8 cellular contexts compared by ENCODE assay signal in the genomic region with DNA sequence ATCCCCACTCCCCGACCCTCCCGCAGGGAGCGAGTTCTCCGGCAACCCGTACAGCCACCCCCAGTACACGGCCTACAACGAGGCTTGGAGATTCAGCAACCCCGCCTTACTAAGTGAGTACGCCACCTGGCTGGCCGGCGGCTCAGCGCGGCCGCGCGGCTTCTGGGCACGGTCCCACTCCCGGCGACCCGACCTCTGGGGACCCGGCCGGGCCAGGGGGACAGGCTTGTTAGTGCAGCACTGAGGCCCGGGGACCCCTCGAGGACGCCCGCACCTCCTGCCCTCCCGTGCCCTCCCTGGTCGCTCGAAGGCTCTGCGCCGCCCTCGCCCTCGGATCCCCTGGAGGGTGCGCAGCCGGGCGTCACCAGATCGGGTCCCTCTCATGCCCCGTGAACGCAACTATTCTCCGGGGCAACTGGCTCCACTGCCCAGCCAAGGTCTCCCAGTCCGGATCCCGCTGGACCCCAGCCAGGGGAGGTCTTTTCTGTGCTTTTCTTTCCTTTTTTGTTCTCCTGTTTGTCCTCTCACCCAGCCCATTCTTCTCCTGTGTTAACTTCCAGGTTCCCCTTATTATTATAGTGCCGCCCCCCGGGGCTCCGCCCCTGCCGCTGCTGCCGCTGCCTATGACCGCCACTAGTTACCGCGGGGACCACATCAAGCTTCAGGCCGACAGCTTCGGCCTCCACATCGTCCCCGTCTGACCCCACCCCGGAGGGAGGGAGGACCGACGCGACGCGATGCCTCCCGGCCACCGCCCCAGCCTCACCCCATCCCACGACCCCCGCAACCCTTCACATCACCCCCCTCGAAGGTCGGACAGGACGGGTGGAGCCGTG.
DNase-seq lines count a peak whose midpoint lies in the region; ATAC-seq and FAIRE-seq lines count a peak whose summit lies in the region.

No MANE protein-coding gene starts in this region.

- no peak overlapping the region for H4K8ac ChIP-seq in trophoblast cell (ENCODE audit: low read depth, low read length)

- H3K4me1 Mint-ChIP-seq in CD4-positive, CD25-positive, alpha-beta regulatory T cell, result peaks cover 0 to 34% (median 24%) of the 10 kb centered on the region in 4 donors
- H3K4me1 Mint-ChIP-seq in activated CD4-positive, alpha-beta memory T cell treated with anti-CD3 and anti-CD28 coated beads for 36 hours (ENCODE audit: low read depth), result peaks cover 21% of the 10 kb centered on the region

- peaks cover 0 to 3% (median 0%) of the 10 kb centered on the region in 7 donors for H3K9me3 Mint-ChIP-seq in CD4-positive, CD25-positive, alpha-beta regulatory T cell
- no peaks in the 10 kb centered on the region for H3K9me3 Mint-ChIP-seq in activated CD4-positive, alpha-beta memory T cell treated with anti-CD3 and anti-CD28 coated beads for 36 hours

- H3K4me3 ChIP-seq in CD4-positive, CD25-positive, alpha-beta regulatory T cell (ENCODE audit: low read depth, low read length), result no peak overlapping the region
- H3K4me3 ChIP-seq in trophoblast cell (ENCODE audit: low read depth, low read length), result no peak overlapping the region

- H3K79me2 ChIP-seq in trophoblast cell (ENCODE audit: control insufficient read depth, insufficient read depth, low read length, poor library complexity), result no peaks in the 10 kb centered on the region

- no peak overlapping the region for H2AFZ ChIP-seq in trophoblast cell (ENCODE audit: insufficient read depth, low read length, poor library complexity)

- peaks cover 34% of the 10 kb centered on the region for H3K27me3 ChIP-seq in CD4-positive, CD25-positive, alpha-beta regulatory T cell (ENCODE audit: control insufficient read depth, insufficient read depth, low read length)
- H3K27me3 ChIP-seq in trophoblast cell (ENCODE audit: insufficient read depth, low read length), result peaks cover 85% of the 10 kb centered on the region

- H3K4ac ChIP-seq in trophoblast cell (ENCODE audit: low read depth, low read length), result no peak overlapping the region

- H3K9me3 ChIP-seq in CD4-positive, CD25-positive, alpha-beta regulatory T cell (ENCODE audit: control insufficient read depth in 2 of 2, low read length in 2 of 2), result no peaks in the 10 kb centered on the region
- peaks cover 3% of the 10 kb centered on the region for H3K9me3 ChIP-seq in trophoblast cell (ENCODE audit: insufficient read depth, low read depth, low read length)

- no peak for FAIRE-seq in frontal cortex (lab: Jason Lieb, UNC)

- no peak overlapping the region for H3K27ac Mint-ChIP-seq in CD4-positive, CD25-positive, alpha-beta regulatory T cell
- no peak overlapping the region for H3K27ac Mint-ChIP-seq in activated CD4-positive, alpha-beta memory T cell treated with anti-CD3 and anti-CD28 coated beads for 36 hours

- peaks cover 41% of the 10 kb centered on the region for H3K4me1 ChIP-seq in CD4-positive, CD25-positive, alpha-beta regulatory T cell (ENCODE audit: control insufficient read depth, insufficient read depth, low read length, poor library complexity, severe bottlenecking)
- H3K4me1 ChIP-seq in trophoblast cell (ENCODE audit: control insufficient read depth in 1 of 2, insufficient read depth in 2 of 2, low read length in 2 of 2), result peaks cover 0 to 9% of the 10 kb centered on the region in 2 experiments

- no CpG with 5 or more reads among the region's 68 CpGs for WGBS in trophoblast cell (ENCODE audit: extremely low coverage, insufficient coverage, insufficient read length)

- intact Hi-C loops in activated CD4-positive, alpha-beta memory T cell treated with anti-CD3 and anti-CD28 coated beads for 36 hours (cut with micrococcal nuclease), result loop anchor here (2.0 to 5.0 kb wide), 2 partner anchors 46 to 85 kb away; no protein-coding TSS in a partner anchor

- no peak overlapping the region for H3K14ac ChIP-seq in trophoblast cell (ENCODE audit: low read length)

- no peaks in the 10 kb centered on the region for H3K79me1 ChIP-seq in trophoblast cell (ENCODE audit: low read length)

- H4K91ac ChIP-seq in trophoblast cell (ENCODE audit: low read depth, low read length), result no peak overlapping the region

- CTCF ChIA-PET in activated CD4-positive, alpha-beta memory T cell treated with anti-CD3 and anti-CD28 coated beads for 36 hours (lab: Charles Lee), result interaction anchor here (0.7 to 1.0 kb wide), 2 partner anchors 15 to 83 kb away, joined by 3 read pairs; no protein-coding TSS in a partner anchor

- H2BK5ac ChIP-seq in trophoblast cell (ENCODE audit: low read depth, low read length, poor library complexity), result no peak overlapping the region

- H4K12ac ChIP-seq in trophoblast cell (ENCODE audit: low read depth, low read length), result no peak overlapping the region

- peak overlapping the region; percentile 60 for H3K4me2 ChIP-seq in trophoblast cell (ENCODE audit: low read length)

- no peak overlapping the region for H2AK5ac ChIP-seq in trophoblast cell (ENCODE audit: low read length)

- no peak overlapping the region for H3K23ac ChIP-seq in trophoblast cell (ENCODE audit: low read length)

- H3K27me3 Mint-ChIP-seq in CD4-positive, CD25-positive, alpha-beta regulatory T cell, result peaks cover 89% of the 10 kb centered on the region
- H3K27me3 Mint-ChIP-seq in activated CD4-positive, alpha-beta memory T cell treated with anti-CD3 and anti-CD28 coated beads for 36 hours, result peaks cover 72% of the 10 kb centered on the region

- no peak overlapping the region for H3K27ac ChIP-seq in CD4-positive, CD25-positive, alpha-beta regulatory T cell (ENCODE audit: insufficient read depth, low read length, poor library complexity, severe bottlenecking)
- no peak overlapping the region for H3K27ac ChIP-seq in trophoblast cell (ENCODE audit: low read depth, low read length)

- H3K4me3 Mint-ChIP-seq in CD4-positive, CD25-positive, alpha-beta regulatory T cell, result peak overlapping the region; percentile 23 to 87 (median 65)
- H3K4me3 Mint-ChIP-seq in activated CD4-positive, alpha-beta memory T cell treated with anti-CD3 and anti-CD28 coated beads for 36 hours, result peak overlapping the region; percentile 67

- no peak overlapping the region for H3K9ac ChIP-seq in trophoblast cell (ENCODE audit: low read length)

- ATAC-seq in CD4-positive, CD25-positive, alpha-beta regulatory T cell (ENCODE audit: low read depth in 2 of 2), result peak; percentile 33 to 42
- ATAC-seq in HG02938 (IDR thresholded peaks at IDR 0.05; ENCODE audit: unreplicated experiment) (no peak), GM21737 (IDR thresholded peaks at IDR 0.05; ENCODE audit: unreplicated experiment) (no peak)

- peak in 1 of 3 donors; percentile 34 for DNase-seq in CD4-positive, CD25-positive, alpha-beta regulatory T cell
- peak; percentile 75 for DNase-seq in HuH-7.5 (ENCODE audit: low spot score)
- DNase-seq in activated CD4-positive, alpha-beta memory T cell treated with anti-CD3 and anti-CD28 coated beads for 36 hours, result peak; percentile 52
- peak; percentile 53 to 64 for DNase-seq in frontal cortex (ENCODE audit: low spot score in 2 of 2)
- no peak for DNase-seq in trophoblast cell
- no peak for DNase-seq in NCI-H524 treated with DMSO at 0.1 percent for 48 hours (lab: John Stamatoyannopoulos, UW)

- POLR2A ChIA-PET in activated CD4-positive, alpha-beta memory T cell treated with anti-CD3 and anti-CD28 coated beads for 36 hours (lab: Charles Lee), result no interaction called here

- H2BK120ac ChIP-seq in trophoblast cell (ENCODE audit: insufficient read depth, low read length, poor library complexity), result no peak overlapping the region

- no peaks in the 10 kb centered on the region for H3K36me3 ChIP-seq in CD4-positive, CD25-positive, alpha-beta regulatory T cell (ENCODE audit: control insufficient read depth, insufficient read depth, low read length)
- H3K36me3 ChIP-seq in trophoblast cell (ENCODE audit: control insufficient read depth in 1 of 2, insufficient read depth in 2 of 2, low read length in 2 of 2), result no peaks in the 10 kb centered on the region

- H3K36me3 Mint-ChIP-seq in CD4-positive, CD25-positive, alpha-beta regulatory T cell, result no peaks in the 10 kb centered on the region
- H3K36me3 Mint-ChIP-seq in activated CD4-positive, alpha-beta memory T cell treated with anti-CD3 and anti-CD28 coated beads for 36 hours, result no peaks in the 10 kb centered on the region

- H2BK12ac ChIP-seq in trophoblast cell (ENCODE audit: low read length), result no peak overlapping the region

- H3K18ac ChIP-seq in trophoblast cell (ENCODE audit: low read length), result no peak overlapping the region

Comparison
In these comparisons a context has a peak if more than half of its experiments do, and no peak if none do; other contexts are left out.
1. ATAC-seq: peak in CD4-positive, CD25-positive, alpha-beta regulatory T cell (2 of 2); none in HG02938 (single experiment) and GM21737 (single experiment).
2. DNase-seq: peak in HuH-7.5 (single experiment), activated CD4-positive, alpha-beta memory T cell treated with anti-CD3 and anti-CD28 coated beads for 36 hours (single experiment) and frontal cortex (2 of 2); none in trophoblast cell (0 of 2) and NCI-H524 treated with DMSO at 0.1 percent for 48 hours (single experiment).